1 cellular context compared by ENCODE assay signal in genomic region chr11:9747816-9748215, GRCh38.
TF ChIP-seq lines count a peak whose summit lies in the region.

No MANE protein-coding gene starts in this region.

TF ChIP-seq in H1, 55 proteins besides CTCF, POLR2A, EP300 and RAD21 (continued from another document):
- TF ChIP-seq CHD7 (IDR thresholded peaks at IDR 0.05; ENCODE audit: insufficient replicate concordance, low read length) = no peak
- no peak for TF ChIP-seq RNF2 (IDR thresholded peaks at IDR 0.05; ENCODE audit: borderline replicate concordance, low read depth, low read length, missing control alignments, poor library complexity, severe bottlenecking)
- TF ChIP-seq USF2 (IDR thresholded peaks at IDR 0.05; ENCODE audit: low read length) = no peak
- no peak for TF ChIP-seq TBP (IDR thresholded peaks at IDR 0.05; ENCODE audit: low read depth, low read length)
